ENCODE assay signal across 18 cellular contexts in the genomic region with DNA sequence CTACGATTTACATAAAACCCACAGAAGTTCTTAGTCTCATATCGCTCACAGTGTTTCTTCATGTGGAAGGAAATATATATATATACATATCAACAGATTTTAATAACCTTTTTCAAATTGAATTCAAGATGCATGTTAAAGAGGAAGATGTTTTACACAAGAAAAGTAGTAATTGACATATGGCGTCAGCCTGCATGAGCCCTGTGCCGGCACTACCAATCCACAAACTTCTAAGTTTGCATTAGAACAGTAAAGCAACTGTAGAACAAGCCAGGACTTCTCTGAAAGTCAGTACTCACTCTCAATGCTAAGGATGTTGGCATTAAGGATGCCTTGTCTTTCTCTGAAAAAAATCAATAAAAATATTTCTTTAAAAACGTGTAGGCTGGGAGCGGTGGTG.
DNase-seq lines count a peak whose midpoint lies in the region; ATAC-seq and TF ChIP-seq lines count a peak whose summit lies in the region.
"Had no signal": no experiment of that assay in that cellular context is flagged by ENCODE, and none has a peak within 500 bp of the region (broad histone marks: within the 10 kb centered on the region; RNA-seq: fewer than 3 reads in every experiment).

No MANE protein-coding gene starts in this region.

- no peaks in the 10 kb centered on the region for H3K36me3 ChIP-seq in GM23338 (ENCODE audit: insufficient read depth)
- H3K36me3 ChIP-seq in HUES6 (ENCODE audit: control insufficient read depth, insufficient read depth, low read length), result no peaks in the 10 kb centered on the region
- no peaks in the 10 kb centered on the region for H3K36me3 ChIP-seq in endodermal cell (ENCODE audit: control insufficient read depth, insufficient read depth, low read length)
- no peaks in the 10 kb centered on the region for H3K36me3 ChIP-seq in smooth muscle cell (ENCODE audit: low read depth)
- H3K36me3 ChIP-seq: BLaER1 treated with 17β-estradiol and CSF1 and Interleukin-3, amounts not matched to agents 10 nM and 100 nM had no signal

- peaks cover 39% of the 10 kb centered on the region for H3K4me1 ChIP-seq in GM23338 (ENCODE audit: insufficient read depth)
- H3K4me1 ChIP-seq in HUES6 (ENCODE audit: control insufficient read depth, insufficient read depth, low read length), result peaks cover 12% of the 10 kb centered on the region
- peaks cover 3% of the 10 kb centered on the region for H3K4me1 ChIP-seq in endodermal cell (ENCODE audit: control insufficient read depth, insufficient read depth, low read length)
- H3K4me1 ChIP-seq in smooth muscle cell (ENCODE audit: low read depth), result no peaks in the 10 kb centered on the region
- H3K4me1 ChIP-seq: A549, Caco-2 had no signal

- H4K20me1 ChIP-seq in GM23338 (replicated peaks; ENCODE audit: insufficient read depth) (no peaks in the 10 kb centered on the region), smooth muscle cell (ENCODE audit: low read depth) (no peaks in the 10 kb centered on the region)
- H4K20me1 ChIP-seq: BLaER1 treated with 17β-estradiol and CSF1 and Interleukin-3, amounts not matched to agents 10 nM and 100 nM had no signal

- H3K27ac Mint-ChIP-seq in GM23338 (no peak overlapping the region), endodermal cell (no peak overlapping the region)
- H3K27ac Mint-ChIP-seq: B cell; CD4-positive, alpha-beta T cell; CD8-positive, alpha-beta T cell had no signal

- H3K79me2 ChIP-seq in GM23338 (replicated peaks; ENCODE audit: insufficient read depth), result no peaks in the 10 kb centered on the region
- no peaks in the 10 kb centered on the region for H3K79me2 ChIP-seq in smooth muscle cell (ENCODE audit: low read depth)

- H3K9me3 ChIP-seq in HUES6 (ENCODE audit: control insufficient read depth, insufficient read depth, low read depth, low read length) (no peaks in the 10 kb centered on the region), endodermal cell (ENCODE audit: control insufficient read depth, low read length) (no peaks in the 10 kb centered on the region), smooth muscle cell (replicated peaks; ENCODE audit: low read depth) (no peaks in the 10 kb centered on the region)
- H3K9me3 ChIP-seq: A549; BLaER1 treated with 17β-estradiol and CSF1 and Interleukin-3, amounts not matched to agents 10 nM and 100 nM; Caco-2 had no signal

- WGBS in endodermal cell (ENCODE audit: insufficient coverage in 1 of 2, insufficient read length in 1 of 2), 2 experiments, result 93 to 94% methylated on average over 3 to 5 of the region's 6 CpGs
- 55% methylated on average over 6 of the region's 6 CpGs for WGBS in smooth muscle cell (ENCODE audit: low lambda C conversion rate)

- TF ChIP-seq CTCF in GM23338 (conservative IDR thresholded peaks at IDR 0.05; ENCODE audit: low read depth in 2 of 2) (no peak), endodermal cell (conservative IDR thresholded peaks at IDR 0.05) (no peak), smooth muscle cell (IDR thresholded peaks at IDR 0.05; ENCODE audit: borderline replicate concordance, insufficient read depth, poor library complexity, severe bottlenecking) (no peak)

- H3K4me2 ChIP-seq in GM23338 (peak overlapping the region; percentile 61; the same call in 1 of the 2 replicates), smooth muscle cell (no peak overlapping the region)
- H3K4me2 ChIP-seq: A549; BLaER1 treated with 17β-estradiol and CSF1 and Interleukin-3, amounts not matched to agents 10 nM and 100 nM had no signal

- no peak overlapping the region for H3K9ac ChIP-seq in HUES6 (ENCODE audit: low read length)
- no peak overlapping the region for H3K9ac ChIP-seq in endodermal cell (ENCODE audit: extremely low read depth, low read length, poor library complexity, severe bottlenecking)
- H3K9ac ChIP-seq in smooth muscle cell (ENCODE audit: low read depth), result no peak overlapping the region
- H3K9ac ChIP-seq: BLaER1 treated with 17β-estradiol and CSF1 and Interleukin-3, amounts not matched to agents 10 nM and 100 nM had no signal

- H3K27me3 Mint-ChIP-seq in GM23338 (ENCODE audit: insufficient read depth, low read depth, poor library complexity), result no peaks in the 10 kb centered on the region
- H3K27me3 Mint-ChIP-seq in endodermal cell (ENCODE audit: insufficient read depth), result no peaks in the 10 kb centered on the region
- H3K27me3 Mint-ChIP-seq: B cell had no signal

- H3K4me3 ChIP-seq in GM23338 (peak overlapping the region; percentile 29; the same call in 1 of the 2 replicates), HUES6 (ENCODE audit: low read depth, low read length) (peak overlapping the region; percentile 6; the same call in 1 of the 2 replicates), endodermal cell (ENCODE audit: low read length) (no peak overlapping the region), smooth muscle cell (no peak overlapping the region)
- H3K4me3 ChIP-seq: A549; BLaER1 treated with 17β-estradiol and CSF1 and Interleukin-3, amounts not matched to agents 10 nM and 100 nM had no signal

- H3F3A ChIP-seq in GM23338 (replicated peaks; ENCODE audit: low read depth) (no peaks in the 10 kb centered on the region), smooth muscle cell (ENCODE audit: low read depth) (no peaks in the 10 kb centered on the region)

- peak overlapping the region; percentile 94 for H3K27ac ChIP-seq in GM23338 (ENCODE audit: low read depth)
- H3K27ac ChIP-seq in HUES6 (ENCODE audit: low read depth, low read length), result 0 out of 2 replicates have a peak overlapping the region, but pooled peaks have one; percentile 23
- no peak overlapping the region for H3K27ac ChIP-seq in endodermal cell (ENCODE audit: low read depth, low read length)
- no peak overlapping the region for H3K27ac ChIP-seq in smooth muscle cell (ENCODE audit: low read depth)
- H3K27ac ChIP-seq: 22Rv1; A549; BLaER1 treated with 17β-estradiol and CSF1 and Interleukin-3, amounts not matched to agents 10 nM and 100 nM; C4-2B had no signal

- H3K27me3 ChIP-seq in GM23338 (ENCODE audit: insufficient read depth), result no peaks in the 10 kb centered on the region
- no peaks in the 10 kb centered on the region for H3K27me3 ChIP-seq in HUES6 (ENCODE audit: control insufficient read depth, insufficient read depth, low read length)
- H3K27me3 ChIP-seq in endodermal cell (ENCODE audit: control insufficient read depth, insufficient read depth, low read length, poor library complexity, severe bottlenecking), result no peaks in the 10 kb centered on the region
- H3K27me3 ChIP-seq in smooth muscle cell (ENCODE audit: low read depth), result no peaks in the 10 kb centered on the region
- H3K27me3 ChIP-seq: BLaER1 treated with 17β-estradiol and CSF1 and Interleukin-3, amounts not matched to agents 10 nM and 100 nM had no signal

- H3K9me2 ChIP-seq in GM23338 (ENCODE audit: insufficient read depth), result no peaks in the 10 kb centered on the region; the same call in 1 of the 2 replicates

- H3K4me1 Mint-ChIP-seq in GM23338, result peaks cover 19% of the 10 kb centered on the region
- H3K4me1 Mint-ChIP-seq in endodermal cell, result peaks cover 17% of the 10 kb centered on the region
- H3K4me1 Mint-ChIP-seq: B cell had no signal

- H3K9me3 Mint-ChIP-seq in GM23338, result no peaks in the 10 kb centered on the region
- H3K9me3 Mint-ChIP-seq in endodermal cell, result no peaks in the 10 kb centered on the region
- H3K9me3 Mint-ChIP-seq: CD4-positive, alpha-beta T cell had no signal

- H3K36me3 Mint-ChIP-seq in GM23338 (ENCODE audit: low read depth), result no peaks in the 10 kb centered on the region
- no peaks in the 10 kb centered on the region for H3K36me3 Mint-ChIP-seq in endodermal cell (ENCODE audit: low read depth)
- H3K36me3 Mint-ChIP-seq: CD8-positive, alpha-beta T cell had no signal

- DNase-seq in GM23338 (ENCODE audit: low spot score), result peak; percentile 64
- DNase-seq in endodermal cell, result no peak
- DNase-seq in smooth muscle cell (lab: John Stamatoyannopoulos, UW; ENCODE audit: unreplicated experiment), result no peak
- no peak for DNase-seq in NCI-H1930 (lab: John Stamatoyannopoulos, UW)
- DNase-seq in Kasumi-1 (lab: John Stamatoyannopoulos, UW), result no peak
- DNase-seq: Caco-2; Calu3; CD4-positive, alpha-beta T cell; CD8-positive, alpha-beta T cell; DMS79 treated with DMSO at 0.1 percent for 48 hours; GF-D8 had no signal

- H2AFZ ChIP-seq in GM23338 (no peak overlapping the region), smooth muscle cell (ENCODE audit: low read depth) (peak overlapping the region; percentile 30)

- no peak overlapping the region for H3K4me3 Mint-ChIP-seq in GM23338
- peak overlapping the region; percentile 34 for H3K4me3 Mint-ChIP-seq in endodermal cell
- H3K4me3 Mint-ChIP-seq: B cell; CD4-positive, alpha-beta T cell; CD8-positive, alpha-beta T cell had no signal

- ATAC-seq in GM23338 (peak; percentile 89), GM21528 (IDR thresholded peaks at IDR 0.05; ENCODE audit: low FRiP score, unreplicated experiment) (no peak)
- ATAC-seq: A549; CD8-positive, alpha-beta T cell had no signal

TF ChIP-seq in GM23338, 12 proteins besides CTCF, POLR2A, EP300 and RAD21:
- TF ChIP-seq, protein P1, sequence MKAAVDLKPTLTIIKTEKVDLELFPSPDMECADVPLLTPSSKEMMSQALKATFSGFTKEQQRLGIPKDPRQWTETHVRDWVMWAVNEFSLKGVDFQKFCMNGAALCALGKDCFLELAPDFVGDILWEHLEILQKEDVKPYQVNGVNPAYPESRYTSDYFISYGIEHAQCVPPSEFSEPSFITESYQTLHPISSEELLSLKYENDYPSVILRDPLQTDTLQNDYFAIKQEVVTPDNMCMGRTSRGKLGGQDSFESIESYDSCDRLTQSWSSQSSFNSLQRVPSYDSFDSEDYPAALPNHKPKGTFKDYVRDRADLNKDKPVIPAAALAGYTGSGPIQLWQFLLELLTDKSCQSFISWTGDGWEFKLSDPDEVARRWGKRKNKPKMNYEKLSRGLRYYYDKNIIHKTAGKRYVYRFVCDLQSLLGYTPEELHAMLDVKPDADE (IDR thresholded peaks at IDR 0.05), result no peak
- peak; percentile 53; the same call in 1 of the 2 replicates for TF ChIP-seq NANOG (IDR thresholded peaks at IDR 0.05; ENCODE audit: borderline replicate concordance)

Comparison
In these comparisons a context has a peak if more than half of its experiments do, and no peak if none do; other contexts are left out.
1. H3K27ac ChIP-seq: peak in GM23338 (single experiment) and HUES6 (single experiment); none in endodermal cell (single experiment) and smooth muscle cell (single experiment).
2. H3K4me3 ChIP-seq: peak in GM23338 (single experiment) and HUES6 (single experiment); none in endodermal cell (single experiment) and smooth muscle cell (single experiment).